Comparison of ENCODE assay signal across 10 cellular contexts in the genomic region with DNA sequence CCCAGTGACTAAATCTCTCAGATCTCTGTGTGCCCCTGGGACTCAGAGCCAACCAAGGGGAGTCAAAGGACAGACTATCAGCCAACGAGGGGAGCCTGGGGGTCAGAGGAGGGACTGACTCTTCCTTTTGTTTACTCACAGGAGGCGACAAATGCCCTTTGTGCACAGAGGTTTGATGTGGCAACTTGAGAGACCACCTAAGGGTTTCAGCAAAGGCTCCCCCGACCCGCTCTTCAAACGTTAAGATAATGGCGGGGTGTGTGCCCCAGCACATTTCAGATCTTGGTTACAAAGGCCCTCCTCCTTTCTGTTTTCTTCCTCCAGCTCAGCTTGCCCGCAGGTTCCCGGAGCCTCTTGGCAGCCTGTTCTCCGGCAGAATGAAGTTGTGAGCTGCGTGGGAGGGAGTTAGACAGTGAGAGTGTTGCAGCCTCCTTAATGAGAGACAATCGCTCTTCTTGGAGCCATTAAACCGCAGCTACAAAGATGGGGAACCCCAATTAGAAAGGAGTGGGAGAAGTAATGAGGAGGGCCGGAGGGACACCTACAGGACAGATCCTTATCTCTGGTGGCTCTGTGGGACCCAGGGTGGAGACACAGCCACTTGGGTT.
DNase-seq lines count a peak whose midpoint lies in the region; ATAC-seq and TF ChIP-seq lines count a peak whose summit lies in the region.
"Had no signal": no experiment of that assay in that cellular context is flagged by ENCODE, and none has a peak within 500 bp of the region (broad histone marks: within the 10 kb centered on the region; RNA-seq: fewer than 3 reads in every experiment).

No MANE protein-coding gene starts in this region.

- TF ChIP-seq CTCF in AG10803 (conservative IDR thresholded peaks at IDR 0.05; ENCODE audit: low read length) = no peak
- TF ChIP-seq CTCF in ovary (IDR thresholded peaks at IDR 0.05) = no peak

- no peaks in the 10 kb centered on the region for H3K27me3 ChIP-seq in ovary
- H3K27me3 ChIP-seq: ascending aorta had no signal

- TF ChIP-seq EP300 in ovary (IDR thresholded peaks at IDR 0.05) = no peak

- DNase-seq in AG10803 (ENCODE audit: low read depth) = peak; percentile 75
- peak in 35 of 56 donors; percentile 5 to 61 (median 27) for DNase-seq in amygdala (lab: John Stamatoyannopoulos, UW)
- DNase-seq in left ventricle myocardium superior = peak; percentile 58
- peak; percentile 73 to 81 (median 76) for DNase-seq in ovary
- no peak for DNase-seq in NCI-H2107 (lab: John Stamatoyannopoulos, UW)
- DNase-seq in GM19240 (ENCODE audit: insufficient read length, low spot score) = no peak
- DNase-seq in stimulated activated CD4-positive, alpha-beta T cell treated with anti-CD3 and anti-CD28 coated beads, Interleukin-4, amount 100 ng/mL, for 1 hour = no peak
- no peak for DNase-seq in hepatic stellate cell (ENCODE audit: low spot score)

- intact Hi-C loops in left ventricle myocardium superior (cut with micrococcal nuclease) = no loop called here
- intact Hi-C loops in ovary (cut with DNase I) = no loop called here

- ATAC-seq in left ventricle myocardium superior = peak; percentile 83
- ATAC-seq: left lobe of liver had no signal

- no peak overlapping the region for H3K4me3 ChIP-seq in AG10803 (ENCODE audit: low read length)
- H3K4me3 ChIP-seq in ovary = no peak overlapping the region
- H3K4me3 ChIP-seq: ascending aorta had no signal

- H3K27ac ChIP-seq in ovary = peak overlapping the region; percentile 4 to 67
- H3K27ac ChIP-seq: ascending aorta had no signal

- peaks cover 14% of the 10 kb centered on the region for H3K4me1 ChIP-seq in ovary (ENCODE audit: insufficient read depth)
- H3K4me1 ChIP-seq: ascending aorta had no signal

- H3K9me3 ChIP-seq in ovary = no peaks in the 10 kb centered on the region
- H3K9me3 ChIP-seq: ascending aorta had no signal

- no peak for TF ChIP-seq POLR2A in ovary (IDR thresholded peaks at IDR 0.05)

- 11 to 18% (median 16%) methylated on average over 13 of the region's 13 CpGs for WGBS in ovary, 3 donors

- no peaks in the 10 kb centered on the region for H3K36me3 ChIP-seq in ovary
- H3K36me3 ChIP-seq: ascending aorta had no signal

Comparison
In these comparisons a context has a peak if more than half of its experiments do, and no peak if none do; other contexts are left out.
1. DNase-seq: peak in AG10803 (single experiment), amygdala (35 of 56), left ventricle myocardium superior (single experiment) and ovary (5 of 5); none in NCI-H2107 (single experiment), GM19240 (single experiment), stimulated activated CD4-positive, alpha-beta T cell treated with anti-CD3 and anti-CD28 coated beads, Interleukin-4, amount 100 ng/mL, for 1 hour (single experiment) and hepatic stellate cell (single experiment).